Comparison of ENCODE assay signal across 12 cellular contexts in the genomic region with DNA sequence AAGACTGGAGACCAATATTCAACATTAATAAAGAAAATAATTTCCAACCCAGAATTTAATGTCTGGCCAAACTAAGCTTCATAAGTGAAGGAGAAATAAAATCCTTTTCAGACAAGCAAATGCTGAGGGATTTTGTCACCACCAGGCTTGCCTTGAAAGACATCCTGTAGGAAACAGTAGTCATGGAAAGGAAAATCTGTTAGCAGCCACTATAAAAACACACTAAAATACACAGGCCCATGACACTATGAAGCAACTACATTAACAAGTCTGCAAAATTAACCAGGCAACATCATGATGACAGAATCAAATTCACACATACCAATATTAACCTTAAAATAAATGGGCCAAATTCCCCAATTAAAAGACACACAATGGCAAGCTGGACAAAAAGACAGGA. TPM values are rescaled to one million over a fixed set of nuclear protein-coding genes. Genes with fewer than 3 reads are reported as not detected.
"Had no signal": no experiment of that assay in that cellular context is flagged by ENCODE, and none has a peak within 500 bp of the region (broad histone marks: within the 10 kb centered on the region; RNA-seq: fewer than 3 reads in every experiment).

No MANE protein-coding gene starts in this region.

- H3K4me3 ChIP-seq: GM23248, HAP-1 had no signal

- H3K9ac ChIP-seq: GM23248 had no signal

- ATAC-seq: HCT116, HepG2 had no signal

- DNase-seq: GM23248, GOT3, H7, HFFc6, KBM-7 had no signal

- H3K36me3 ChIP-seq: HAP-1 had no signal

- H3K27ac ChIP-seq: GM23248, HL-60 had no signal

- H3K27me3 Mint-ChIP-seq: IgD-negative memory B cell had no signal

- H2AFZ ChIP-seq: GM23248 had no signal

- FAIRE-seq: HepG2 had no signal

- H3K4me3 Mint-ChIP-seq: HFFc6 had no signal

- H3K9me3 ChIP-seq: HAP-1 had no signal

- H3K4me1 ChIP-seq: HAP-1 had no signal

- H3K27ac Mint-ChIP-seq: HFFc6, IgD-negative memory B cell had no signal

RNA-seq across cellular contexts. Expression of a gene that starts 2.4 kb away (rescaled TPM):
- total RNA-seq: H7 had no signal

RNA-seq across cellular contexts. Expression of a gene that starts 52.2 kb away (rescaled TPM):
- total RNA-seq: GM23248, H4, H7, HepG2, HFFc6, HT1080 had no signal
- polyA plus RNA-seq: GM23248, HepG2 had no signal
